In genomic region chr11:43979571-43979970, GRCh38 we compare ENCODE assay signal across 2 cellular contexts. TPM values are rescaled to one million over a fixed set of nuclear protein-coding genes. Genes with fewer than 3 reads are reported as not detected.
"Had no signal": no experiment of that assay in that cellular context is flagged by ENCODE, and none has a peak within 500 bp of the region (broad histone marks: within the 10 kb centered on the region; RNA-seq: fewer than 3 reads in every experiment).

No MANE protein-coding gene starts in this region.

RNA-seq across cellular contexts. Expression of gene C11orf96, which starts 37.1 kb away (rescaled TPM):
- total RNA-seq: OCI-LY7, PC-9 had no signal
